1 cellular context compared by ENCODE assay signal in the genomic region with DNA sequence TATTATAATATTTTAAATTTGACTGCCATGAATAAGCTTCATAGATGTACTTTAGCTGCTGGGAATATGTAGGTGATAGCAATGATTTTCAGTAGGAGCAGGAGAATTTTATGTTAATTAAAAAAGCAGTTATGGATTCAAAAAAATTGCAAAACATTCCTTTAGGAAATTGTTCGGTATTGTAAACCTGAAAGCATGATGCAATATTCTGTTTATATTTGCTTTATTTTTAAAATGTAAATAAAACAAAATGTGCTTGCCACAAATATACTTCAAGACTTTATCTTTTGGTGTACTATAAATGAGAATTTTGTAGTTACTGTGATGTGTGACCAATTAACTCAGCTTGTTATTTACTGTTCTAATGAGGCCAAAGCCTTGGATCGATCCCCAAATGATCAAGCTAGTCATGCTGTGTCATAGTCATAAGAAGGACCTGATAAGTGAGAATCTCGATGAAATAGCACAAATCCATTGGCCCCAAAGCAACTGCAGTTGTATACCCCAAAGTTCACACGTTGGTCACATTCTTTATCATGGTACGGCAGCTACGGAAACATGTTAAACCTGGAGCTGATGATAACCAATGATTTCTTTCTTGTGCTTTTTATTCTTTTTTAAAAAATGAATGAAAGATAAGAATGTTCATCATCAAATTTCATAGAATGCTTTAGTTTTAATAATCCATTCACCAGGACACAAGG.
A peak's percentile ranks its signal among the peaks of the same experiment; 100 is the strongest.
TF ChIP-seq lines count a peak whose summit lies in the region.

No MANE protein-coding gene starts in this region.

TF ChIP-seq in K562, 482 proteins besides CTCF, POLR2A, EP300 and RAD21 (continued from another document and continues in another):
- no peak for TF ChIP-seq PRDM10 (IDR thresholded peaks at IDR 0.05; ENCODE audit: partially characterized antibody)
- no peak for TF ChIP-seq MCM7 (IDR thresholded peaks at IDR 0.05)
- TF ChIP-seq MEF2A (IDR thresholded peaks at IDR 0.05; ENCODE audit: control insufficient read depth, low read depth, low read length), result no peak
- TF ChIP-seq RUNX1 (IDR thresholded peaks at IDR 0.05; ENCODE audit: low read depth), result no peak
- TF ChIP-seq KDM5B (IDR thresholded peaks at IDR 0.05; ENCODE audit: insufficient replicate concordance, low read depth, low read length), result no peak
- no peak for TF ChIP-seq ZNF764 (CRISPR knock-in tag; IDR thresholded peaks at IDR 0.05; ENCODE audit: low read depth)
- peak; percentile 39; the same call in 1 of the 2 replicates for TF ChIP-seq NR2C1 (IDR thresholded peaks at IDR 0.05)
- no peak for TF ChIP-seq NR2C1 (tag; IDR thresholded peaks at IDR 0.05)
- TF ChIP-seq, protein P1, sequence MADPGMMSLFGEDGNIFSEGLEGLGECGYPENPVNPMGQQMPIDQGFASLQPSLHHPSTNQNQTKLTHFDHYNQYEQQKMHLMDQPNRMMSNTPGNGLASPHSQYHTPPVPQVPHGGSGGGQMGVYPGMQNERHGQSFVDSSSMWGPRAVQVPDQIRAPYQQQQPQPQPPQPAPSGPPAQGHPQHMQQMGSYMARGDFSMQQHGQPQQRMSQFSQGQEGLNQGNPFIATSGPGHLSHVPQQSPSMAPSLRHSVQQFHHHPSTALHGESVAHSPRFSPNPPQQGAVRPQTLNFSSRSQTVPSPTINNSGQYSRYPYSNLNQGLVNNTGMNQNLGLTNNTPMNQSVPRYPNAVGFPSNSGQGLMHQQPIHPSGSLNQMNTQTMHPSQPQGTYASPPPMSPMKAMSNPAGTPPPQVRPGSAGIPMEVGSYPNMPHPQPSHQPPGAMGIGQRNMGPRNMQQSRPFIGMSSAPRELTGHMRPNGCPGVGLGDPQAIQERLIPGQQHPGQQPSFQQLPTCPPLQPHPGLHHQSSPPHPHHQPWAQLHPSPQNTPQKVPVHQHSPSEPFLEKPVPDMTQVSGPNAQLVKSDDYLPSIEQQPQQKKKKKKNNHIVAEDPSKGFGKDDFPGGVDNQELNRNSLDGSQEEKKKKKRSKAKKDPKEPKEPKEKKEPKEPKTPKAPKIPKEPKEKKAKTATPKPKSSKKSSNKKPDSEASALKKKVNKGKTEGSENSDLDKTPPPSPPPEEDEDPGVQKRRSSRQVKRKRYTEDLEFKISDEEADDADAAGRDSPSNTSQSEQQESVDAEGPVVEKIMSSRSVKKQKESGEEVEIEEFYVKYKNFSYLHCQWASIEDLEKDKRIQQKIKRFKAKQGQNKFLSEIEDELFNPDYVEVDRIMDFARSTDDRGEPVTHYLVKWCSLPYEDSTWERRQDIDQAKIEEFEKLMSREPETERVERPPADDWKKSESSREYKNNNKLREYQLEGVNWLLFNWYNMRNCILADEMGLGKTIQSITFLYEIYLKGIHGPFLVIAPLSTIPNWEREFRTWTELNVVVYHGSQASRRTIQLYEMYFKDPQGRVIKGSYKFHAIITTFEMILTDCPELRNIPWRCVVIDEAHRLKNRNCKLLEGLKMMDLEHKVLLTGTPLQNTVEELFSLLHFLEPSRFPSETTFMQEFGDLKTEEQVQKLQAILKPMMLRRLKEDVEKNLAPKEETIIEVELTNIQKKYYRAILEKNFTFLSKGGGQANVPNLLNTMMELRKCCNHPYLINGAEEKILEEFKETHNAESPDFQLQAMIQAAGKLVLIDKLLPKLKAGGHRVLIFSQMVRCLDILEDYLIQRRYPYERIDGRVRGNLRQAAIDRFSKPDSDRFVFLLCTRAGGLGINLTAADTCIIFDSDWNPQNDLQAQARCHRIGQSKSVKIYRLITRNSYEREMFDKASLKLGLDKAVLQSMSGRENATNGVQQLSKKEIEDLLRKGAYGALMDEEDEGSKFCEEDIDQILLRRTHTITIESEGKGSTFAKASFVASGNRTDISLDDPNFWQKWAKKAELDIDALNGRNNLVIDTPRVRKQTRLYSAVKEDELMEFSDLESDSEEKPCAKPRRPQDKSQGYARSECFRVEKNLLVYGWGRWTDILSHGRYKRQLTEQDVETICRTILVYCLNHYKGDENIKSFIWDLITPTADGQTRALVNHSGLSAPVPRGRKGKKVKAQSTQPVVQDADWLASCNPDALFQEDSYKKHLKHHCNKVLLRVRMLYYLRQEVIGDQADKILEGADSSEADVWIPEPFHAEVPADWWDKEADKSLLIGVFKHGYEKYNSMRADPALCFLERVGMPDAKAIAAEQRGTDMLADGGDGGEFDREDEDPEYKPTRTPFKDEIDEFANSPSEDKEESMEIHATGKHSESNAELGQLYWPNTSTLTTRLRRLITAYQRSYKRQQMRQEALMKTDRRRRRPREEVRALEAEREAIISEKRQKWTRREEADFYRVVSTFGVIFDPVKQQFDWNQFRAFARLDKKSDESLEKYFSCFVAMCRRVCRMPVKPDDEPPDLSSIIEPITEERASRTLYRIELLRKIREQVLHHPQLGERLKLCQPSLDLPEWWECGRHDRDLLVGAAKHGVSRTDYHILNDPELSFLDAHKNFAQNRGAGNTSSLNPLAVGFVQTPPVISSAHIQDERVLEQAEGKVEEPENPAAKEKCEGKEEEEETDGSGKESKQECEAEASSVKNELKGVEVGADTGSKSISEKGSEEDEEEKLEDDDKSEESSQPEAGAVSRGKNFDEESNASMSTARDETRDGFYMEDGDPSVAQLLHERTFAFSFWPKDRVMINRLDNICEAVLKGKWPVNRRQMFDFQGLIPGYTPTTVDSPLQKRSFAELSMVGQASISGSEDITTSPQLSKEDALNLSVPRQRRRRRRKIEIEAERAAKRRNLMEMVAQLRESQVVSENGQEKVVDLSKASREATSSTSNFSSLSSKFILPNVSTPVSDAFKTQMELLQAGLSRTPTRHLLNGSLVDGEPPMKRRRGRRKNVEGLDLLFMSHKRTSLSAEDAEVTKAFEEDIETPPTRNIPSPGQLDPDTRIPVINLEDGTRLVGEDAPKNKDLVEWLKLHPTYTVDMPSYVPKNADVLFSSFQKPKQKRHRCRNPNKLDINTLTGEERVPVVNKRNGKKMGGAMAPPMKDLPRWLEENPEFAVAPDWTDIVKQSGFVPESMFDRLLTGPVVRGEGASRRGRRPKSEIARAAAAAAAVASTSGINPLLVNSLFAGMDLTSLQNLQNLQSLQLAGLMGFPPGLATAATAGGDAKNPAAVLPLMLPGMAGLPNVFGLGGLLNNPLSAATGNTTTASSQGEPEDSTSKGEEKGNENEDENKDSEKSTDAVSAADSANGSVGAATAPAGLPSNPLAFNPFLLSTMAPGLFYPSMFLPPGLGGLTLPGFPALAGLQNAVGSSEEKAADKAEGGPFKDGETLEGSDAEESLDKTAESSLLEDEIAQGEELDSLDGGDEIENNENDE (IDR thresholded peaks at IDR 0.05; ENCODE audit: low read depth, low read length), result no peak
- TF ChIP-seq FOS (IDR thresholded peaks at IDR 0.05; ENCODE audit: extremely low read depth, insufficient read length), result no peak
- no peak for TF ChIP-seq PCBP2 (IDR thresholded peaks at IDR 0.05; ENCODE audit: low read depth, low read length, poor library complexity, severe bottlenecking)
- TF ChIP-seq SAFB (IDR thresholded peaks at IDR 0.05; ENCODE audit: borderline replicate concordance, low read depth, low read length), result no peak
- TF ChIP-seq HCFC1 (IDR thresholded peaks at IDR 0.05; ENCODE audit: low read depth, low read length), result no peak
- TF ChIP-seq HDAC3 (IDR thresholded peaks at IDR 0.05; ENCODE audit: borderline replicate concordance, partially characterized antibody), result peak; percentile 55
- TF ChIP-seq NFE2L1 (tag; IDR thresholded peaks at IDR 0.05; ENCODE audit: borderline replicate concordance, low read depth), result no peak
- no peak for TF ChIP-seq ZNF695 (CRISPR knock-in tag; IDR thresholded peaks at IDR 0.05)
- TF ChIP-seq RBM15 (IDR thresholded peaks at IDR 0.05; ENCODE audit: insufficient read depth, low read length), result no peak
- TF ChIP-seq HMGN3 (IDR thresholded peaks at IDR 0.05; ENCODE audit: borderline replicate concordance, extremely low read depth, insufficient read length, low read depth, low read length), result peak; percentile 70
- no peak for TF ChIP-seq ZNF551 (CRISPR knock-in tag; IDR thresholded peaks at IDR 0.05)
- TF ChIP-seq KDM2B (CRISPR knock-in tag; IDR thresholded peaks at IDR 0.05), result no peak
- TF ChIP-seq MCM3 (IDR thresholded peaks at IDR 0.05), result no peak
- TF ChIP-seq MXI1 (IDR thresholded peaks at IDR 0.05; ENCODE audit: low read depth, low read length), result no peak
- TF ChIP-seq HDAC6 (IDR thresholded peaks at IDR 0.05; ENCODE audit: low read depth, low read length), result no peak
- no peak for TF ChIP-seq TARDBP (IDR thresholded peaks at IDR 0.05)
- TF ChIP-seq RREB1 (CRISPR knock-in tag; IDR thresholded peaks at IDR 0.05), result no peak
- peak; percentile 93 for TF ChIP-seq NFE2 (IDR thresholded peaks at IDR 0.05; ENCODE audit: low read depth)
- no peak for TF ChIP-seq CREB5 (CRISPR knock-in tag; IDR thresholded peaks at IDR 0.05)
